In genomic region chr2:99571609-99572344, GRCh38 we compare ENCODE assay signal across 14 cellular contexts.
A peak's percentile ranks its signal among the peaks of the same experiment; 100 is the strongest.
DNase-seq lines count a peak whose midpoint lies in the region; ATAC-seq and TF ChIP-seq lines count a peak whose summit lies in the region.
"Had no signal": no experiment of that assay in that cellular context is flagged by ENCODE, and none has a peak within 500 bp of the region (broad histone marks: within the 10 kb centered on the region; RNA-seq: fewer than 3 reads in every experiment).

No MANE protein-coding gene starts in this region.

- peak overlapping the region; percentile 65 for H3K4me3 Mint-ChIP-seq in neural progenitor cell
- H3K4me3 Mint-ChIP-seq: CD4-positive, CD25-positive, alpha-beta regulatory T cell; T-helper 2 cell treated with Interferon-gamma antibody and Interleukin-4, amounts not matched to agents 5 μg/mL and 100 μg/mL, for 36 hours had no signal

- no peak overlapping the region for H3K27ac ChIP-seq in neural progenitor cell
- H3K27ac ChIP-seq: brain microvascular endothelial cell, RWPE1 had no signal

- H3K79me2 ChIP-seq in neural progenitor cell (ENCODE audit: low read depth), result no peaks in the 10 kb centered on the region

- no peak overlapping the region for H3K9ac ChIP-seq in neural progenitor cell

- peaks cover 30% of the 10 kb centered on the region for H3K4me1 ChIP-seq in neural progenitor cell

- H3K9me3 ChIP-seq in neural progenitor cell (ENCODE audit: low read depth), result no peaks in the 10 kb centered on the region
- H3K9me3 ChIP-seq: MG63 had no signal

- H2AFZ ChIP-seq in neural progenitor cell (replicated peaks), result no peak overlapping the region

- H3K36me3 Mint-ChIP-seq in neural progenitor cell, result no peaks in the 10 kb centered on the region

- H3K4me2 ChIP-seq in neural progenitor cell, result peak overlapping the region; percentile 54

- peaks cover 4% of the 10 kb centered on the region for H4K20me1 ChIP-seq in neural progenitor cell (ENCODE audit: low read depth)

- H3K4me1 Mint-ChIP-seq in neural progenitor cell, result peaks cover 54% of the 10 kb centered on the region
- H3K4me1 Mint-ChIP-seq: CD4-positive, CD25-positive, alpha-beta regulatory T cell had no signal

- H3K36me3 ChIP-seq in neural progenitor cell, result no peaks in the 10 kb centered on the region
- H3K36me3 ChIP-seq: brain microvascular endothelial cell, MG63 had no signal

- no peak for TF ChIP-seq CTCF in neural progenitor cell (IDR thresholded peaks at IDR 0.05)

- H3K27ac Mint-ChIP-seq in neural progenitor cell, result peak overlapping the region; percentile 50
- H3K27ac Mint-ChIP-seq: CD4-positive, CD25-positive, alpha-beta regulatory T cell; T-helper 2 cell treated with Interferon-gamma antibody and Interleukin-4, amounts not matched to agents 5 μg/mL and 100 μg/mL, for 36 hours had no signal

- no peak overlapping the region for H3K4me3 ChIP-seq in neural progenitor cell
- H3K4me3 ChIP-seq: MG63 had no signal

- peaks cover 3% of the 10 kb centered on the region for H3K27me3 Mint-ChIP-seq in neural progenitor cell (ENCODE audit: insufficient read depth, low read depth)
- H3K27me3 Mint-ChIP-seq: CD4-positive, CD25-positive, alpha-beta regulatory T cell had no signal

- no peaks in the 10 kb centered on the region for H3K9me3 Mint-ChIP-seq in neural progenitor cell
- H3K9me3 Mint-ChIP-seq: CD4-positive, CD25-positive, alpha-beta regulatory T cell; T-helper 2 cell treated with Interferon-gamma antibody and Interleukin-4, amounts not matched to agents 5 μg/mL and 100 μg/mL, for 36 hours had no signal

- peaks cover 21% of the 10 kb centered on the region for H3F3A ChIP-seq in neural progenitor cell (ENCODE audit: low read depth)

- ATAC-seq in GM21825 (IDR thresholded peaks at IDR 0.05; ENCODE audit: unreplicated experiment), result no peak
- no peak for ATAC-seq in HG03460 (IDR thresholded peaks at IDR 0.05; ENCODE audit: unreplicated experiment)
- no peak for ATAC-seq in activated CD4-positive, CD25-positive, alpha-beta regulatory T cell treated with anti-CD3 and anti-CD28 coated beads, Interleukin-2, amount 50 U/mL, for 24 hours

- DNase-seq in Daoy (ENCODE audit: low read depth), result peak; percentile 39
- peak; percentile 38 to 75 for DNase-seq in NCI-H187 (lab: John Stamatoyannopoulos, UW)
- peak; percentile 31 for DNase-seq in NCI-H774 (lab: John Stamatoyannopoulos, UW)
- DNase-seq in neural progenitor cell (ENCODE audit: low spot score), result peak; percentile 23
- no peak for DNase-seq in H4 (ENCODE audit: low spot score)
- DNase-seq: activated gamma-delta T cell; CD4-positive, CD25-positive, alpha-beta regulatory T cell; MG63 had no signal

- H3K27me3 ChIP-seq in neural progenitor cell, result no peaks in the 10 kb centered on the region
- H3K27me3 ChIP-seq: brain microvascular endothelial cell, MG63 had no signal
